21 cellular contexts compared by ENCODE assay signal in genomic region chr3:104878395-104878794, GRCh38.
A peak's percentile ranks its signal among the peaks of the same experiment; 100 is the strongest.
DNase-seq lines count a peak whose midpoint lies in the region; ATAC-seq, FAIRE-seq and TF ChIP-seq lines count a peak whose summit lies in the region.
"Had no signal": no experiment of that assay in that cellular context is flagged by ENCODE, and none has a peak within 500 bp of the region (broad histone marks: within the 10 kb centered on the region; RNA-seq: fewer than 3 reads in every experiment).

No MANE protein-coding gene starts in this region.

- peaks cover 10% of the 10 kb centered on the region for H3K9me3 Mint-ChIP-seq in natural killer cell treated with Interleukin-12 subunit alpha and Interleukin-12 subunit beta and Interleukin-15 and Interleukin-18, amount 100 ng/mL, for 72 hours
- H3K9me3 Mint-ChIP-seq: activated naive CD8-positive, alpha-beta T cell treated with anti-CD3 and anti-CD28 coated beads for 36 hours; activated T-helper 1 cell treated with anti-CD3 and anti-CD28 coated beads, Interleukin-12 subunit alpha, Interleukin-12 subunit beta, Interleukin-2, Interleukin-4 antibody, amounts not matched to agents 30 ng/mL and 10 ng/mL and 1 ng/mL, durations not matched to agents 14 hours and 24 hours and 36 hours; neural progenitor cell had no signal

- no peak for ATAC-seq in natural killer cell treated with Interleukin-12 subunit alpha and Interleukin-12 subunit beta and Interleukin-15 and Interleukin-18, amount 100 ng/mL, for 72 hours
- no peak for ATAC-seq in HG03571 (IDR thresholded peaks at IDR 0.05; ENCODE audit: unreplicated experiment)
- ATAC-seq: activated CD4-positive, alpha-beta T cell treated with anti-CD3 and anti-CD28 coated beads for 36 hours; left lung had no signal

- peaks cover 2 to 12% of the 10 kb centered on the region in 2 experiments for H3K4me1 ChIP-seq in neutrophil (ENCODE audit: control insufficient read depth in 1 of 2, insufficient read depth in 1 of 2, low read depth in 1 of 2, low read length in 1 of 2)
- H3K4me1 ChIP-seq: left lung, neural progenitor cell, vagina had no signal

- peak; percentile 54 for DNase-seq in EH (ENCODE audit: low read depth)
- peak; percentile 39 for DNase-seq in NOMO-1 treated with dmso at 0.1 percent for 144 hours (lab: John Stamatoyannopoulos, UW; ENCODE audit: unreplicated experiment)
- DNase-seq in cardiac fibroblast (ENCODE audit: low read depth in 2 of 2) = peak; percentile 84 to 86
- DNase-seq in NCI-H2029 treated with DMSO at 0.1 percent for 48 hours (lab: John Stamatoyannopoulos, UW) = no peak
- DNase-seq in natural killer cell treated with Interleukin-12 subunit alpha and Interleukin-12 subunit beta and Interleukin-15 and Interleukin-18, amount 100 ng/mL, for 72 hours (ENCODE audit: low spot score) = no peak
- no peak for DNase-seq in HTR-8/SVneo (ENCODE audit: insufficient read length, low spot score)
- DNase-seq: activated CD4-positive, alpha-beta T cell treated with anti-CD3 and anti-CD28 coated beads for 36 hours; activated naive CD8-positive, alpha-beta T cell treated with anti-CD3 and anti-CD28 coated beads for 36 hours; dorsolateral prefrontal cortex; NCI-H1105; NCI-H2107; stimulated activated CD4-positive, alpha-beta T cell treated with anti-CD3 and anti-CD28 coated beads, Interleukin-4, amount 100 ng/mL, for 1 hour had no signal

- H3K4me3 Mint-ChIP-seq in natural killer cell treated with Interleukin-12 subunit alpha and Interleukin-12 subunit beta and Interleukin-15 and Interleukin-18, amount 100 ng/mL, for 72 hours = no peak overlapping the region
- H3K4me3 Mint-ChIP-seq: activated CD4-positive, alpha-beta T cell treated with anti-CD3 and anti-CD28 coated beads for 36 hours; activated naive CD8-positive, alpha-beta T cell treated with anti-CD3 and anti-CD28 coated beads for 36 hours; activated T-helper 1 cell treated with anti-CD3 and anti-CD28 coated beads, Interleukin-12 subunit alpha, Interleukin-12 subunit beta, Interleukin-2, Interleukin-4 antibody, amounts not matched to agents 30 ng/mL and 10 ng/mL and 1 ng/mL, durations not matched to agents 14 hours and 24 hours and 36 hours; neural progenitor cell had no signal

- no peak overlapping the region for H3K4me3 ChIP-seq in cardiac fibroblast (replicated peaks in 1 of 2; ENCODE audit: low read depth in 2 of 2, low read length in 2 of 2)
- no peak overlapping the region for H3K4me3 ChIP-seq in neutrophil (ENCODE audit: low read depth in 1 of 2, low read length in 1 of 2)
- H3K4me3 ChIP-seq: dorsolateral prefrontal cortex, left lung, neural progenitor cell, SK-N-MC, smooth muscle cell, vagina had no signal

- peak overlapping the region; percentile 48 for H3K27ac ChIP-seq in neutrophil
- H3K27ac ChIP-seq: dorsolateral prefrontal cortex, KMS-11, left lung, neural progenitor cell, SK-N-MC, vagina had no signal

- H3K27ac Mint-ChIP-seq in natural killer cell treated with Interleukin-12 subunit alpha and Interleukin-12 subunit beta and Interleukin-15 and Interleukin-18, amount 100 ng/mL, for 72 hours = no peak overlapping the region
- H3K27ac Mint-ChIP-seq: activated CD4-positive, alpha-beta T cell treated with anti-CD3 and anti-CD28 coated beads for 36 hours; activated naive CD8-positive, alpha-beta T cell treated with anti-CD3 and anti-CD28 coated beads for 36 hours; activated T-helper 1 cell treated with anti-CD3 and anti-CD28 coated beads, Interleukin-12 subunit alpha, Interleukin-12 subunit beta, Interleukin-2, Interleukin-4 antibody, amounts not matched to agents 30 ng/mL and 10 ng/mL and 1 ng/mL, durations not matched to agents 14 hours and 24 hours and 36 hours; neural progenitor cell had no signal

- H3K9me3 ChIP-seq in neutrophil = no peaks in the 10 kb centered on the region
- H3K9me3 ChIP-seq: left lung, vagina had no signal

- FAIRE-seq in HTR-8/SVneo (lab: Jason Lieb, UNC) = no peak

- H3K27me3 Mint-ChIP-seq in natural killer cell treated with Interleukin-12 subunit alpha and Interleukin-12 subunit beta and Interleukin-15 and Interleukin-18, amount 100 ng/mL, for 72 hours = no peaks in the 10 kb centered on the region
- H3K27me3 Mint-ChIP-seq: activated CD4-positive, alpha-beta T cell treated with anti-CD3 and anti-CD28 coated beads for 36 hours; activated naive CD8-positive, alpha-beta T cell treated with anti-CD3 and anti-CD28 coated beads for 36 hours had no signal

- H3K36me3 Mint-ChIP-seq in natural killer cell treated with Interleukin-12 subunit alpha and Interleukin-12 subunit beta and Interleukin-15 and Interleukin-18, amount 100 ng/mL, for 72 hours = no peaks in the 10 kb centered on the region
- H3K36me3 Mint-ChIP-seq: activated naive CD8-positive, alpha-beta T cell treated with anti-CD3 and anti-CD28 coated beads for 36 hours had no signal

- no peaks in the 10 kb centered on the region for H3K27me3 ChIP-seq in neutrophil
- H3K27me3 ChIP-seq: dorsolateral prefrontal cortex, left lung, neural progenitor cell, vagina had no signal

- TF ChIP-seq CTCF in cardiac fibroblast (IDR thresholded peaks at IDR 0.05; ENCODE audit: low read depth, low read length) = no peak
- no peak for TF ChIP-seq CTCF in neutrophil (IDR thresholded peaks at IDR 0.05)

- H3K4me1 Mint-ChIP-seq in natural killer cell treated with Interleukin-12 subunit alpha and Interleukin-12 subunit beta and Interleukin-15 and Interleukin-18, amount 100 ng/mL, for 72 hours (ENCODE audit: low read depth in 2 of 2) = no peaks in the 10 kb centered on the region
- H3K4me1 Mint-ChIP-seq: activated CD4-positive, alpha-beta T cell treated with anti-CD3 and anti-CD28 coated beads for 36 hours; activated naive CD8-positive, alpha-beta T cell treated with anti-CD3 and anti-CD28 coated beads for 36 hours; neural progenitor cell had no signal

- no peaks in the 10 kb centered on the region for H3K36me3 ChIP-seq in neutrophil
- H3K36me3 ChIP-seq: left lung, neural progenitor cell, vagina had no signal

Comparison
In these comparisons a context has a peak if more than half of its experiments do, and no peak if none do; other contexts are left out.
1. DNase-seq: peak in EH (single experiment), NOMO-1 treated with dmso at 0.1 percent for 144 hours (single experiment) and cardiac fibroblast (2 of 2); none in NCI-H2029 treated with DMSO at 0.1 percent for 48 hours (single experiment), natural killer cell treated with Interleukin-12 subunit alpha and Interleukin-12 subunit beta and Interleukin-15 and Interleukin-18, amount 100 ng/mL, for 72 hours (single experiment) and HTR-8/SVneo (single experiment).